Comparison of ENCODE assay signal across 8 cellular contexts in the genomic region with DNA sequence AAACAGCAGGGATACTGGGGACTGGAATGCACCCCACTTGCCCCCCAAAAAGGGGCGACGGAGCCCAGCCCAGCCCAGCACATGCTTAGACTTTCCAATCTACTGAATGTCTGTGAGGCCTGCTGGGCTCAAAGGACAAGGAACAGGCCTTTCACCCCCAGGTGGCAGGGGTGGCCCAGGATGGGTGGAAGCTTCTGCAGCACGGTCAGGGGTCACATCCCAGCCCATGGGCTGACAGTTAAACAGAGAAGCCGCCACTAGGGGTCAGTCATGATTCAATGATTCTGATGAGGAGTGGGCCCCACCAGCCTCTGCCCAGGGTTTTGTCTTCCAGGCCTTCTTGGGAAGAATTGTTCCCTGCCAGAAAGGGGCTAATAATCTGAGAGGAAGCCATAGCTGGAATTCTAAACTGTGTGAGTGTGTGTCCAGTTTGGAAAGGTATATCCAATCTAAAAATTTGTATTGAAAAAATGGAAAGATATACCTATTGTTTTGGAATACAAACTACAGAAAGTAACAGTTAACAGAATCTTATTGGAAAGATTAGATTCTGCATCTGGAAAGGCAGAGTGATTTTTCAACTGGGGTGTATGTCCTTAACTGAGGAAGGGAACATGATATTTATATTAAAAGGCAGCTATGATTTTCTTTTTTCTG. TPM values are rescaled to one million over a fixed set of nuclear protein-coding genes. Genes with fewer than 3 reads are reported as not detected.
A peak's percentile ranks its signal among the peaks of the same experiment; 100 is the strongest.
DNase-seq lines count a peak whose midpoint lies in the region; ATAC-seq and TF ChIP-seq lines count a peak whose summit lies in the region.

No MANE protein-coding gene starts in this region.

- no peak overlapping the region for H3K4me3 Mint-ChIP-seq in neural progenitor cell

- no peak overlapping the region for H2AFZ ChIP-seq in neural progenitor cell (replicated peaks)

- H3K4me1 Mint-ChIP-seq in neural progenitor cell = peaks cover 13% of the 10 kb centered on the region

- WGBS in esophagus squamous epithelium, 2 donors = 0% methylated on average over 1 of the region's 4 CpGs; no CpG with 5 or more reads in 1 of the 2 donors

- no peaks in the 10 kb centered on the region for H3K9me3 Mint-ChIP-seq in neural progenitor cell

- no peak overlapping the region for H3K27ac Mint-ChIP-seq in neural progenitor cell

- peaks cover 15% of the 10 kb centered on the region for H3F3A ChIP-seq in neural progenitor cell (ENCODE audit: low read depth)

- CTCF ChIA-PET in A673 (lab: Charles Lee) = interaction anchor here (0.7 kb wide), 1 partner anchor 22 kb away, joined by 3 read pairs; no protein-coding TSS in a partner anchor

- H3K9ac ChIP-seq in neural progenitor cell = no peak overlapping the region

- intact Hi-C loops in A673 (cut with micrococcal nuclease; ENCODE audit: unreplicated experiment) (loop anchor here (1.0 to 2.0 kb wide), 2 partner anchors 71 to 102 kb away; no protein-coding TSS in a partner anchor), esophagus squamous epithelium (cut with DNase I) (no loop called here)

- DNase-seq in A673 (ENCODE audit: low spot score) (peak; percentile 68), NCI-H2171 (lab: John Stamatoyannopoulos, UW) (peak; percentile 56), esophagus squamous epithelium (lab: John Stamatoyannopoulos, UW) (no peak), neural progenitor cell (ENCODE audit: low spot score) (peak; percentile 94)
- DNase-seq in activated CD4-positive, alpha-beta T cell treated with anti-CD3 and anti-CD28 coated beads for 48 hours = peak; percentile 74

- POLR2A ChIA-PET in A673 (lab: Charles Lee; ENCODE audit: low non-redundant PET) = no interaction called here

- H3K27ac ChIP-seq in A673 (ENCODE audit: low read depth, low read length, poor library complexity, severe bottlenecking) = no peak overlapping the region
- no peak overlapping the region for H3K27ac ChIP-seq in esophagus squamous epithelium
- no peak overlapping the region for H3K27ac ChIP-seq in neural progenitor cell

- H3K79me2 ChIP-seq in neural progenitor cell (ENCODE audit: low read depth) = no peaks in the 10 kb centered on the region

- no peaks in the 10 kb centered on the region for H3K4me1 ChIP-seq in A673 (ENCODE audit: insufficient read depth, low read length, poor library complexity, severe bottlenecking)
- H3K4me1 ChIP-seq in esophagus squamous epithelium = peaks cover 12 to 18% (median 13%) of the 10 kb centered on the region in 3 donors
- H3K4me1 ChIP-seq in neural progenitor cell = peaks cover 6% of the 10 kb centered on the region

- H3K4me3 ChIP-seq in A673 (ENCODE audit: low read depth, low read length, poor library complexity, severe bottlenecking) (no peak overlapping the region), esophagus squamous epithelium (no peak overlapping the region), neural progenitor cell (no peak overlapping the region)

- ATAC-seq in GM18858 (IDR thresholded peaks at IDR 0.05; ENCODE audit: unreplicated experiment) (no peak), HG03135 (IDR thresholded peaks at IDR 0.05; ENCODE audit: unreplicated experiment) (no peak)

- H3K9me3 ChIP-seq in A673 (ENCODE audit: low read depth, low read length, poor library complexity, severe bottlenecking) (no peaks in the 10 kb centered on the region), esophagus squamous epithelium (no peaks in the 10 kb centered on the region), neural progenitor cell (ENCODE audit: low read depth) (no peaks in the 10 kb centered on the region)

- H3K36me3 ChIP-seq in A673 (ENCODE audit: insufficient read depth, low read length, poor library complexity, severe bottlenecking) (no peaks in the 10 kb centered on the region), esophagus squamous epithelium (no peaks in the 10 kb centered on the region), neural progenitor cell (no peaks in the 10 kb centered on the region)

- no peaks in the 10 kb centered on the region for H4K20me1 ChIP-seq in neural progenitor cell (ENCODE audit: low read depth)

- H3K4me2 ChIP-seq in neural progenitor cell = no peak overlapping the region

- TF ChIP-seq CTCF in A673 (conservative IDR thresholded peaks at IDR 0.05; ENCODE audit: low read depth, low read length) (peak; percentile 71), GM12872 (IDR thresholded peaks at IDR 0.05; ENCODE audit: insufficient read depth, low read depth, low read length) (peak; percentile 68), esophagus squamous epithelium (IDR thresholded peaks at IDR 0.05) (peak; percentile 31 to 69 (median 50)), neural progenitor cell (IDR thresholded peaks at IDR 0.05) (peak; percentile 80)

- H3K36me3 Mint-ChIP-seq in neural progenitor cell = no peaks in the 10 kb centered on the region

- TF ChIP-seq POLR2A in esophagus squamous epithelium (IDR thresholded peaks at IDR 0.05) = no peak

- no TSS peak for BruUV-seq in A673 (replicated peaks; lab: Mats Ljungman, UMichigan)

- peaks cover 27% of the 10 kb centered on the region for H3K27me3 Mint-ChIP-seq in neural progenitor cell (ENCODE audit: insufficient read depth, low read depth)

- H3K27me3 ChIP-seq in A673 (replicated peaks; ENCODE audit: insufficient read depth, low read depth, low read length, poor library complexity) = peaks cover 72% of the 10 kb centered on the region
- peaks cover 0 to 28% (median 1%) of the 10 kb centered on the region in 4 donors for H3K27me3 ChIP-seq in esophagus squamous epithelium
- peaks cover 30% of the 10 kb centered on the region for H3K27me3 ChIP-seq in neural progenitor cell

RNA-seq across cellular contexts. Expression of gene CHRNB4, which starts 2.2 kb away (rescaled TPM):
- not detected in 2 replicates for total RNA-seq in A673 (2021)
- total RNA-seq in esophagus squamous epithelium = under 1 TPM; 0.09 to 0.72 (median 0.43) TPM
- total RNA-seq in neural progenitor cell (ENCODE audit: low replicate concordance) = 0.24 and 0.37 TPM in 2 replicates

RNA-seq across cellular contexts. Expression of gene CHRNA3, which starts 18.0 kb away (rescaled TPM):
- total RNA-seq in A673 (2021) = not detected in 2 replicates
- total RNA-seq in esophagus squamous epithelium = under 1 TPM in 1 of 4 donors, not detected in 3; 0.18 TPM
- 0.84 and 1.6 TPM in 2 replicates for total RNA-seq in neural progenitor cell (ENCODE audit: low replicate concordance)
